Comparison of ENCODE assay signal across 14 cellular contexts in genomic region chr12:6346942-6347341, GRCh38. TPM values are rescaled to one million over a fixed set of nuclear protein-coding genes. Genes with fewer than 3 reads are reported as not detected.
A peak's percentile ranks its signal among the peaks of the same experiment; 100 is the strongest.
DNase-seq lines count a peak whose midpoint lies in the region; ATAC-seq and TF ChIP-seq lines count a peak whose summit lies in the region.
"Had no signal": no experiment of that assay in that cellular context is flagged by ENCODE, and none has a peak within 500 bp of the region (broad histone marks: within the 10 kb centered on the region; RNA-seq: fewer than 3 reads in every experiment).

No MANE protein-coding gene starts in this region.

- no peak overlapping the region for H3K14ac ChIP-seq in mesenchymal stem cell (ENCODE audit: low read length in 2 of 2)

- H3K23ac ChIP-seq in mesenchymal stem cell (ENCODE audit: low read length in 2 of 2): no peak overlapping the region

- CTCF ChIA-PET in SK-N-SH (lab: Yijun Ruan, JAX): no interaction called here

- no peak overlapping the region for H3K4ac ChIP-seq in mesenchymal stem cell (ENCODE audit: low read depth in 1 of 2, low read length in 2 of 2)

- intact Hi-C loops in ascending aorta (cut with DNase I): loop anchor here (10.0 kb wide), 1 partner anchor 578 kb away; the partner anchor contains the start of gene ATN1

- peaks cover 9% of the 10 kb centered on the region for H3K79me2 ChIP-seq in SK-N-SH (ENCODE audit: insufficient read depth)

- POLR2A ChIA-PET in SK-N-SH (lab: Yijun Ruan, JAX): interaction anchor here (0.6 kb wide), 1 partner anchor 119 kb away, joined by 3 read pairs; no protein-coding TSS in a partner anchor

- H4K20me1 ChIP-seq in SK-N-SH (ENCODE audit: insufficient read depth): no peaks in the 10 kb centered on the region

- ATAC-seq in SK-N-SH treated with all-trans-retinoic acid at 6 μM for 48 hours (no peak), HG03342 (IDR thresholded peaks at IDR 0.05; ENCODE audit: unreplicated experiment) (no peak)
- ATAC-seq: activated T-cell treated with anti-CD3 and anti-CD28 coated beads, Interleukin-2, amount 50 U/mL, for 4 hours had no signal

- DNase-seq in SK-N-SH: no peak
- DNase-seq in ascending aorta (ENCODE audit: low spot score in 2 of 2): no peak
- no peak for DNase-seq in mesenchymal stem cell
- DNase-seq in substantia nigra (lab: John Stamatoyannopoulos, UW): no peak
- no peak for DNase-seq in cerebellum (ENCODE audit: low spot score)
- no peak for DNase-seq in CD1c-positive myeloid dendritic cell (ENCODE audit: extremely low spot score)
- DNase-seq: activated T-cell treated with anti-CD3 and anti-CD28 coated beads, Interleukin-2, amount 50 U/mL, for 4 hours; hypothalamus; retina; trophoblast cell had no signal

- no peak overlapping the region for H2BK12ac ChIP-seq in mesenchymal stem cell (ENCODE audit: low read length in 2 of 2)

- no peak for TF ChIP-seq CTCF in SK-N-SH (IDR thresholded peaks at IDR 0.05)
- TF ChIP-seq CTCF in ascending aorta (IDR thresholded peaks at IDR 0.05): peak in 1 of 3 experiments; percentile 12

- no peak overlapping the region for H3K4me2 ChIP-seq in SK-N-SH
- H3K4me2 ChIP-seq in mesenchymal stem cell (ENCODE audit: low read length, poor library complexity, severe bottlenecking): no peak overlapping the region

- H3K4me3 ChIP-seq in SK-N-SH (ENCODE audit: low read depth in 2 of 2, low read length in 1 of 2) (no peak overlapping the region), ascending aorta (peak overlapping the region in 1 of 2 donors; percentile 38), mesenchymal stem cell (ENCODE audit: insufficient read depth in 1 of 2, low read depth in 1 of 2, low read length in 2 of 2) (no peak overlapping the region)
- H3K4me3 ChIP-seq: SK-N-MC had no signal

- H3K27me3 ChIP-seq in SK-N-SH (ENCODE audit: insufficient read depth) (no peaks in the 10 kb centered on the region), ascending aorta (no peaks in the 10 kb centered on the region), mesenchymal stem cell (ENCODE audit: control insufficient read depth in 1 of 2, insufficient read depth in 1 of 2, low read length in 2 of 2) (no peaks in the 10 kb centered on the region)

- no peaks in the 10 kb centered on the region for H3F3A ChIP-seq in SK-N-SH (replicated peaks; ENCODE audit: insufficient read depth)

- H3K79me1 ChIP-seq in mesenchymal stem cell (replicated peaks; ENCODE audit: low read length, poor library complexity, severe bottlenecking): peaks cover 4% of the 10 kb centered on the region

- no peak overlapping the region for H3K18ac ChIP-seq in mesenchymal stem cell (ENCODE audit: low read depth in 1 of 2, low read length in 2 of 2)

- H2BK15ac ChIP-seq in mesenchymal stem cell (ENCODE audit: low read depth, poor library complexity, severe bottlenecking): no peak overlapping the region

- no peak overlapping the region for H2BK5ac ChIP-seq in mesenchymal stem cell (ENCODE audit: low read depth, low read length, poor library complexity, severe bottlenecking)

- H2AK5ac ChIP-seq in mesenchymal stem cell (ENCODE audit: low read length, severe bottlenecking): no peak overlapping the region

- H3K9ac ChIP-seq in SK-N-SH: no peak overlapping the region
- H3K9ac ChIP-seq in mesenchymal stem cell (ENCODE audit: low read length): peak overlapping the region; percentile 61

- H3K36me3 ChIP-seq in SK-N-SH (replicated peaks in 1 of 2; ENCODE audit: control insufficient read depth in 1 of 2, insufficient read depth in 2 of 2, low read length in 1 of 2) (no peaks in the 10 kb centered on the region), ascending aorta (no peaks in the 10 kb centered on the region), mesenchymal stem cell (ENCODE audit: control insufficient read depth in 1 of 2, insufficient read depth in 2 of 2, low read depth in 1 of 2, low read length in 2 of 2) (no peaks in the 10 kb centered on the region)

- H3K9me2 ChIP-seq in SK-N-SH: no peaks in the 10 kb centered on the region

- H4K91ac ChIP-seq in mesenchymal stem cell (ENCODE audit: low read length): no peak overlapping the region

- H3K4me1 ChIP-seq in SK-N-SH (ENCODE audit: control insufficient read depth in 1 of 2, insufficient read depth in 2 of 2, low read depth in 1 of 2, low read length in 1 of 2) (peaks cover 5 to 15% of the 10 kb centered on the region in 2 experiments; a peak in 3 of 4 replicates), ascending aorta (peaks cover 24 to 50% of the 10 kb centered on the region in 2 donors), mesenchymal stem cell (ENCODE audit: control insufficient read depth, insufficient read depth, low read depth, low read length) (peaks cover 14% of the 10 kb centered on the region)

- WGBS in SK-N-SH (ENCODE audit: low lambda C conversion rate): 78% methylated on average over 8 of the region's 8 CpGs
- WGBS in mesenchymal stem cell: 96% methylated on average over 8 of the region's 8 CpGs

- H3K27ac ChIP-seq in SK-N-SH (ENCODE audit: low read depth in 2 of 2, low read length in 1 of 2) (no peak overlapping the region), ascending aorta (peak overlapping the region; percentile 97 to 98), mesenchymal stem cell (ENCODE audit: low read length, poor library complexity, severe bottlenecking) (no peak overlapping the region), substantia nigra (ENCODE audit: low read depth, low read length, poor library complexity, severe bottlenecking) (peak overlapping the region; percentile 9)
- H3K27ac ChIP-seq: 22Rv1, SK-N-MC had no signal

- no peak for TF ChIP-seq RAD21 in SK-N-SH (IDR thresholded peaks at IDR 0.05; ENCODE audit: low read length)

- H2AFZ ChIP-seq in SK-N-SH (ENCODE audit: low read depth) (no peak overlapping the region), mesenchymal stem cell (ENCODE audit: low read depth, low read length) (no peak overlapping the region)

- H2BK120ac ChIP-seq in mesenchymal stem cell (ENCODE audit: low read depth, low read length): no peak overlapping the region

- H4K8ac ChIP-seq in mesenchymal stem cell (ENCODE audit: low read length): no peak overlapping the region

- H3K9me3 ChIP-seq in SK-N-SH (no peaks in the 10 kb centered on the region), ascending aorta (no peaks in the 10 kb centered on the region), mesenchymal stem cell (ENCODE audit: control insufficient read depth, low read length) (no peaks in the 10 kb centered on the region)

- no peak for TF ChIP-seq EP300 in SK-N-SH (IDR thresholded peaks at IDR 0.05; ENCODE audit: borderline replicate concordance in 1 of 2, low read depth in 1 of 2, low read length in 1 of 2)

TF ChIP-seq in SK-N-SH treated with all-trans-retinoic acid at 6 μM for 48 hours, 23 proteins besides CTCF, POLR2A, EP300 and RAD21:
- peak; percentile 97 for TF ChIP-seq ZFP3 (CRISPR knock-in tag; IDR thresholded peaks at IDR 0.05)
- no peak for TF ChIP-seq TOX (CRISPR knock-in tag; IDR thresholded peaks at IDR 0.05; ENCODE audit: borderline replicate concordance)

TF ChIP-seq in SK-N-SH, 30 proteins besides CTCF, POLR2A, EP300 and RAD21:
- no peak for TF ChIP-seq TCF12 (IDR thresholded peaks at IDR 0.05)
- no peak for TF ChIP-seq JUND (IDR thresholded peaks at IDR 0.05)
- no peak for TF ChIP-seq POLR2AphosphoS5 (IDR thresholded peaks at IDR 0.05; ENCODE audit: low read depth, low read length)

RNA-seq across cellular contexts. Expression of gene TNFRSF1A, which starts 5.1 kb away (rescaled TPM):
- 68.3 and 92.9 TPM in 2 replicates for polyA plus RNA-seq in SK-N-SH (2012; rRNA removed)
- 86.7 and 93.2 TPM in 2 replicates for polyA plus RNA-seq in SK-N-SH (2012; cell fraction: cytosol; rRNA removed)
- polyA plus RNA-seq in SK-N-SH (2012; cell fraction: nucleus; rRNA removed): 72.6 and 75.2 TPM in 2 replicates
- total RNA-seq in ascending aorta: 528 TPM
- 307 TPM for polyA plus RNA-seq in mesenchymal stem cell (2013, experiment 1 of 2)
- 298 TPM for polyA plus RNA-seq in mesenchymal stem cell (2013, experiment 2 of 2)
- total RNA-seq in cerebellum: 11.1 TPM

RNA-seq across cellular contexts. Expression of gene SCNN1A, which starts 28.4 kb away (rescaled TPM):
- 0.71 and 1.6 TPM in 2 replicates for polyA plus RNA-seq in SK-N-SH (2012; rRNA removed)
- polyA plus RNA-seq in SK-N-SH (2012; cell fraction: cytosol; rRNA removed): 0.97 and 0.98 TPM in 2 replicates
- 1.2 and 1.6 TPM in 2 replicates for polyA plus RNA-seq in SK-N-SH (2012; cell fraction: nucleus; rRNA removed)
- total RNA-seq in ascending aorta (14.3 TPM), cerebellum (not detected)
- polyA plus RNA-seq in mesenchymal stem cell (2013, experiment 1 of 2): 1.7 TPM
- 1.3 TPM for polyA plus RNA-seq in mesenchymal stem cell (2013, experiment 2 of 2)

RNA-seq across cellular contexts. Expression of gene PLEKHG6, which starts 36.5 kb away (rescaled TPM):
- polyA plus RNA-seq in SK-N-SH (2012; rRNA removed): 0.15 and 0.20 TPM in 2 replicates
- polyA plus RNA-seq in SK-N-SH (2012; cell fraction: cytosol; rRNA removed): 0.10 and 0.13 TPM in 2 replicates
- polyA plus RNA-seq in SK-N-SH (2012; cell fraction: nucleus; rRNA removed): 0.27 and 0.68 TPM in 2 replicates
- total RNA-seq in ascending aorta (not detected), cerebellum (0.64 TPM)
- 0.15 TPM for polyA plus RNA-seq in mesenchymal stem cell (2013, experiment 1 of 2)
- polyA plus RNA-seq in mesenchymal stem cell (2013, experiment 2 of 2): 0.23 TPM
- total RNA-seq: activated T-cell treated with anti-CD3 and anti-CD28 coated beads, Interleukin-2, amount 50 U/mL, for 4 hours had no signal

RNA-seq across cellular contexts. Expression of gene LTBR, which starts 37.0 kb away (rescaled TPM):
- 0.10 and 0.12 TPM in 2 replicates for polyA plus RNA-seq in SK-N-SH (2012; rRNA removed)
- 0.03 and 0.06 TPM in 2 replicates for polyA plus RNA-seq in SK-N-SH (2012; cell fraction: cytosol; rRNA removed)
- polyA plus RNA-seq in SK-N-SH (2012; cell fraction: nucleus; rRNA removed): 0.32 and 0.73 TPM in 2 replicates
- 284 TPM for total RNA-seq in ascending aorta
- 262 TPM for polyA plus RNA-seq in mesenchymal stem cell (2013, experiment 1 of 2)
- polyA plus RNA-seq in mesenchymal stem cell (2013, experiment 2 of 2): 265 TPM
- total RNA-seq in cerebellum: 3.1 TPM

Comparison
In these comparisons a context has a peak if more than half of its experiments do, and no peak if none do; other contexts are left out.
1. H3K27ac ChIP-seq: peak in ascending aorta (2 of 2) and substantia nigra (single experiment); none in SK-N-SH (0 of 2) and mesenchymal stem cell (single experiment).
2. RNA of gene TNFRSF1A, which starts 5.1 kb away (total RNA-seq): 528 TPM in ascending aorta (single experiment); 11.1 TPM in cerebellum (single experiment); every median in the first group is over 10 times any median in the second.
3. RNA of gene SCNN1A, which starts 28.4 kb away (total RNA-seq): 14.3 TPM in ascending aorta (single experiment); not detected in cerebellum (single experiment); every median in the first group is over 10 times any median in the second.